ENCODE assay signal across 11 cellular contexts in the genomic region with DNA sequence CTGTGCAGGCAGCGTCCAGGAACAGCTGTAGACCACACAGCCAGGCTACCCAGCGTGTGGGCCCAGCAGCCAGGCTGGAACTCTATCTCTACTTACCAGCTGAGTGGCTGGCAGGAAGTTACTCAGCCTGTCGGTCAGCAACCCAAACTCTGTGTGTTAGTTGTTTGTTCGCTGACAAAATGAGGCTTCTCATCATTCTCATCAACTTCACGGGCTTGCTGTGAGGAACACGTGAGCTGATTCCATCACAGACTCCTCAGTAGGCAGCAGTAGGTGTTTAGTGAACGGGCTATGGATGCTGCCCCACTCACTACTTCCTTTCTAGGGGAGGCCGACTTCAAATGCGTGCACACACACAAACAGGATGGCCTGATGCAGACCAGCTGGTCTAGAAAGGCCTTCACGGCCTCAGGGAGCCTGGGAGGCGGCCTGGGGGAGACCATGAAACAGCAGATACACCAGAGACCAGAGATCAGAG. TPM values are rescaled to one million over a fixed set of nuclear protein-coding genes. Genes with fewer than 3 reads are reported as not detected.
DNase-seq lines count a peak whose midpoint lies in the region; ATAC-seq lines count a peak whose summit lies in the region.
"Had no signal": no experiment of that assay in that cellular context is flagged by ENCODE, and none has a peak within 500 bp of the region (broad histone marks: within the 10 kb centered on the region; RNA-seq: fewer than 3 reads in every experiment).

No MANE protein-coding gene starts in this region.

- peak overlapping the region; percentile 80 for H3K27ac Mint-ChIP-seq in activated naive CD4-positive, alpha-beta T cell treated with anti-CD3 and anti-CD28 coated beads, Interleukin-2, amount 50 U/mL, for 72 hours
- H3K27ac Mint-ChIP-seq: activated naive CD8-positive, alpha-beta T cell had no signal

- H4K8ac ChIP-seq in mesenchymal stem cell (ENCODE audit: low read length) = peak overlapping the region; percentile 87

- H2BK15ac ChIP-seq in mesenchymal stem cell (ENCODE audit: low read depth, poor library complexity, severe bottlenecking) = no peak overlapping the region

- 50% methylated on average over 11 of the region's 11 CpGs for WGBS in mesenchymal stem cell

- no peak overlapping the region for H3K4me3 ChIP-seq in mesenchymal stem cell (ENCODE audit: insufficient read depth in 1 of 2, low read depth in 1 of 2, low read length in 2 of 2)

- no peak overlapping the region for H2BK5ac ChIP-seq in mesenchymal stem cell (ENCODE audit: low read depth, low read length, poor library complexity, severe bottlenecking)

- H3K18ac ChIP-seq in mesenchymal stem cell (ENCODE audit: low read depth in 1 of 2, low read length in 2 of 2) = peak overlapping the region; percentile 5 to 60

- peaks cover 1% of the 10 kb centered on the region for H3K79me1 ChIP-seq in mesenchymal stem cell (replicated peaks; ENCODE audit: low read length, poor library complexity, severe bottlenecking)

- DNase-seq in CMK (ENCODE audit: low read depth) = peak; percentile 69
- peak; percentile 90 for DNase-seq in KG1 (lab: John Stamatoyannopoulos, UW)
- DNase-seq in activated naive CD4-positive, alpha-beta T cell treated with anti-CD3 and anti-CD28 coated beads, Interleukin-2, amount 50 U/mL, for 72 hours (ENCODE audit: low spot score in 2 of 2) = no peak
- DNase-seq in mesenchymal stem cell = peak; percentile 59
- DNase-seq in AG08396 (ENCODE audit: low spot score) = no peak
- no peak for DNase-seq in substantia nigra (lab: John Stamatoyannopoulos, UW)
- no peak for DNase-seq in anterior cingulate cortex (lab: John Stamatoyannopoulos, UW)
- DNase-seq: SHP77 treated with DMSO at 0.1 percent for 48 hours had no signal

- no peak overlapping the region for H4K91ac ChIP-seq in mesenchymal stem cell (ENCODE audit: low read length)

- peak; percentile 43 to 72 for ATAC-seq in activated naive CD4-positive, alpha-beta T cell treated with anti-CD3 and anti-CD28 coated beads, Interleukin-2, amount 50 U/mL, for 72 hours
- no peak for ATAC-seq in HG03354 (IDR thresholded peaks at IDR 0.05; ENCODE audit: poor library complexity, severe bottlenecking, unreplicated experiment)

- H2BK120ac ChIP-seq in mesenchymal stem cell (ENCODE audit: low read depth, low read length) = no peak overlapping the region

- no peak overlapping the region for H3K23ac ChIP-seq in mesenchymal stem cell (ENCODE audit: low read length in 2 of 2)

- peaks cover 6% of the 10 kb centered on the region for H3K4me1 ChIP-seq in mesenchymal stem cell (ENCODE audit: control insufficient read depth, insufficient read depth, low read depth, low read length)

- H2AK5ac ChIP-seq in mesenchymal stem cell (ENCODE audit: low read length, severe bottlenecking) = no peak overlapping the region

- H3K9ac ChIP-seq in mesenchymal stem cell (ENCODE audit: low read length) = no peak overlapping the region

- H3K36me3 ChIP-seq in mesenchymal stem cell (ENCODE audit: control insufficient read depth in 1 of 2, insufficient read depth in 2 of 2, low read depth in 1 of 2, low read length in 2 of 2) = no peaks in the 10 kb centered on the region

- peak overlapping the region; percentile 29 to 78 for H3K4ac ChIP-seq in mesenchymal stem cell (ENCODE audit: low read depth in 1 of 2, low read length in 2 of 2)

- no peak overlapping the region for H2BK12ac ChIP-seq in mesenchymal stem cell (ENCODE audit: low read length in 2 of 2)

- no peaks in the 10 kb centered on the region for H3K36me3 Mint-ChIP-seq in activated naive CD4-positive, alpha-beta T cell treated with anti-CD3 and anti-CD28 coated beads, Interleukin-2, amount 50 U/mL, for 72 hours
- H3K36me3 Mint-ChIP-seq: activated naive CD8-positive, alpha-beta T cell had no signal

- no peaks in the 10 kb centered on the region for H3K9me3 ChIP-seq in mesenchymal stem cell (ENCODE audit: control insufficient read depth, low read length)

- H3K27ac ChIP-seq in mesenchymal stem cell (ENCODE audit: low read length, poor library complexity, severe bottlenecking) (peak overlapping the region; percentile 85), substantia nigra (ENCODE audit: low read depth, low read length, poor library complexity, severe bottlenecking) (no peak overlapping the region)

- H3K14ac ChIP-seq in mesenchymal stem cell (ENCODE audit: low read length in 2 of 2) = no peak overlapping the region

- H3K4me2 ChIP-seq in mesenchymal stem cell (ENCODE audit: low read length, poor library complexity, severe bottlenecking) = no peak overlapping the region

- H3K9me3 Mint-ChIP-seq in activated naive CD4-positive, alpha-beta T cell treated with anti-CD3 and anti-CD28 coated beads, Interleukin-2, amount 50 U/mL, for 72 hours = no peaks in the 10 kb centered on the region

- no peaks in the 10 kb centered on the region for H3K27me3 ChIP-seq in mesenchymal stem cell (ENCODE audit: control insufficient read depth in 1 of 2, insufficient read depth in 1 of 2, low read length in 2 of 2)

- peak overlapping the region; percentile 43 for H2AFZ ChIP-seq in mesenchymal stem cell (ENCODE audit: low read depth, low read length)

RNA-seq across cellular contexts. Expression of a gene that starts 0.8 kb away (rescaled TPM):
- total RNA-seq in activated naive CD4-positive, alpha-beta T cell treated with anti-CD3 and anti-CD28 coated beads, Interleukin-2, amount 50 U/mL, for 72 hours = not detected
- polyA plus RNA-seq in mesenchymal stem cell (2013, experiment 1 of 2) = not detected
- polyA plus RNA-seq in mesenchymal stem cell (2013, experiment 2 of 2) = not detected
- total RNA-seq: posterior vena cava had no signal

RNA-seq across cellular contexts. Expression of a gene that starts 12.5 kb away (rescaled TPM):
- 100 to 1,000 TPM; 119 to 137 TPM for total RNA-seq in activated naive CD4-positive, alpha-beta T cell treated with anti-CD3 and anti-CD28 coated beads, Interleukin-2, amount 50 U/mL, for 72 hours
- polyA plus RNA-seq in mesenchymal stem cell (2013, experiment 1 of 2) = 166 TPM
- polyA plus RNA-seq in mesenchymal stem cell (2013, experiment 2 of 2) = 168 TPM

RNA-seq across cellular contexts. Expression of a gene that starts 34.9 kb away (rescaled TPM):
- 10 to 100 TPM; 30.2 to 31.6 TPM for total RNA-seq in activated naive CD4-positive, alpha-beta T cell treated with anti-CD3 and anti-CD28 coated beads, Interleukin-2, amount 50 U/mL, for 72 hours
- 33.9 TPM for polyA plus RNA-seq in mesenchymal stem cell (2013, experiment 1 of 2)
- 33.2 TPM for polyA plus RNA-seq in mesenchymal stem cell (2013, experiment 2 of 2)

RNA-seq across cellular contexts. Expression of a gene that starts 47.1 kb away (rescaled TPM):
- 10 to 100 TPM; 55.3 to 92.6 TPM for total RNA-seq in activated naive CD4-positive, alpha-beta T cell treated with anti-CD3 and anti-CD28 coated beads, Interleukin-2, amount 50 U/mL, for 72 hours
- polyA plus RNA-seq in mesenchymal stem cell (2013, experiment 1 of 2) = 34.0 TPM
- polyA plus RNA-seq in mesenchymal stem cell (2013, experiment 2 of 2) = 33.7 TPM

RNA-seq across cellular contexts. Expression of a gene that starts 47.3 kb away (rescaled TPM):
- total RNA-seq in activated naive CD4-positive, alpha-beta T cell treated with anti-CD3 and anti-CD28 coated beads, Interleukin-2, amount 50 U/mL, for 72 hours = 1,000 to 10,000 TPM in 1 of 2 donors, 100 to 1,000 TPM in 1; 983 to 1,040 TPM
- polyA plus RNA-seq in mesenchymal stem cell (2013, experiment 1 of 2) = 1,069 TPM
- 1,068 TPM for polyA plus RNA-seq in mesenchymal stem cell (2013, experiment 2 of 2)

Comparison
In these comparisons a context has a peak if more than half of its experiments do, and no peak if none do; other contexts are left out.
1. DNase-seq: peak in CMK (single experiment), KG1 (single experiment) and mesenchymal stem cell (single experiment); none in activated naive CD4-positive, alpha-beta T cell treated with anti-CD3 and anti-CD28 coated beads, Interleukin-2, amount 50 U/mL, for 72 hours (0 of 2), AG08396 (single experiment), substantia nigra (0 of 49) and anterior cingulate cortex (0 of 58).